ENCODE assay signal across 9 cellular contexts in genomic region chr21:45556302-45556644, GRCh38. TPM values are rescaled to one million over a fixed set of nuclear protein-coding genes. Genes with fewer than 3 reads are reported as not detected.
DNase-seq lines count a peak whose midpoint lies in the region; ATAC-seq and TF ChIP-seq lines count a peak whose summit lies in the region.
"Had no signal": no experiment of that assay in that cellular context is flagged by ENCODE, and none has a peak within 500 bp of the region (broad histone marks: within the 10 kb centered on the region; RNA-seq: fewer than 3 reads in every experiment).

No MANE protein-coding gene starts in this region.

- DNase-seq in HFF-Myc (ENCODE audit: extremely low read depth, low read depth) (no peak), ascending aorta (ENCODE audit: low spot score in 2 of 2) (no peak), mesenchymal stem cell (no peak), thoracic aorta (ENCODE audit: low spot score) (no peak), mucosa of gallbladder (ENCODE audit: low spot score) (no peak), NOMO-1 treated with dmso at 0.1 percent for 144 hours (lab: John Stamatoyannopoulos, UW; ENCODE audit: unreplicated experiment) (no peak)
- DNase-seq in activated CD4-positive, alpha-beta T cell treated with anti-CD3 and anti-CD28 coated beads, Interleukin-2, amount 50 U/mL, for 4 hours, result no peak
- DNase-seq in activated naive CD4-positive, alpha-beta T cell treated with anti-CD3 and anti-CD28 coated beads, Interleukin-2, amount 50 U/mL, for 72 hours (ENCODE audit: low spot score in 2 of 2), result no peak
- DNase-seq: NCI-H1436 treated with DMSO at 0.1 percent for 48 hours had no signal

- H3K79me1 ChIP-seq in mesenchymal stem cell (replicated peaks; ENCODE audit: low read length, poor library complexity, severe bottlenecking), result no peaks in the 10 kb centered on the region

- H3K36me3 ChIP-seq in ascending aorta (no peaks in the 10 kb centered on the region), mesenchymal stem cell (ENCODE audit: control insufficient read depth in 1 of 2, insufficient read depth in 2 of 2, low read depth in 1 of 2, low read length in 2 of 2) (peaks cover 0 to 2% of the 10 kb centered on the region in 2 experiments), thoracic aorta (no peaks in the 10 kb centered on the region)

- no peaks in the 10 kb centered on the region for H3K27me3 ChIP-seq in ascending aorta
- peaks cover 0 to 45% of the 10 kb centered on the region in 2 experiments for H3K27me3 ChIP-seq in mesenchymal stem cell (ENCODE audit: control insufficient read depth in 1 of 2, insufficient read depth in 1 of 2, low read length in 2 of 2)
- H3K27me3 ChIP-seq in thoracic aorta (replicated peaks; ENCODE audit: insufficient read depth), result no peaks in the 10 kb centered on the region

- no peak overlapping the region for H2BK12ac ChIP-seq in mesenchymal stem cell (ENCODE audit: low read length in 2 of 2)

- no peak overlapping the region for H3K4ac ChIP-seq in mesenchymal stem cell (ENCODE audit: low read depth in 1 of 2, low read length in 2 of 2)

- peak overlapping the region; percentile 84 for H3K9ac ChIP-seq in mesenchymal stem cell (ENCODE audit: low read length)

- H3K4me1 ChIP-seq in ascending aorta (no peaks in the 10 kb centered on the region), mesenchymal stem cell (ENCODE audit: control insufficient read depth, insufficient read depth, low read depth, low read length) (peaks cover 26% of the 10 kb centered on the region), thoracic aorta (ENCODE audit: control insufficient read depth in 1 of 2, low read depth in 2 of 2) (no peaks in the 10 kb centered on the region)

- H3K4me3 ChIP-seq in HFF-Myc (replicated peaks; ENCODE audit: low read depth, low read length) (peak overlapping the region; percentile 47), ascending aorta (peak overlapping the region; percentile 65 to 66), mesenchymal stem cell (ENCODE audit: insufficient read depth in 1 of 2, low read depth in 1 of 2, low read length in 2 of 2) (peak overlapping the region in 1 of 2 experiments; percentile 81), thoracic aorta (peak overlapping the region; percentile 87)

- intact Hi-C loops in ascending aorta (cut with DNase I), result loop anchor here (1.0 to 10.0 kb wide), 4 partner anchors 86 to 769 kb away; partner anchors contain the start of genes C21orf58, PCBP3 and PCNT

- no peak overlapping the region for H4K91ac ChIP-seq in mesenchymal stem cell (ENCODE audit: low read length)

- H2BK120ac ChIP-seq in mesenchymal stem cell (ENCODE audit: low read depth, low read length), result no peak overlapping the region

- 58% methylated on average over 6 of the region's 12 CpGs for WGBS in mesenchymal stem cell

- H2BK15ac ChIP-seq in mesenchymal stem cell (ENCODE audit: low read depth, poor library complexity, severe bottlenecking), result no peak overlapping the region

- no peaks in the 10 kb centered on the region for H3K9me3 Mint-ChIP-seq in activated naive CD4-positive, alpha-beta T cell treated with anti-CD3 and anti-CD28 coated beads, Interleukin-2, amount 50 U/mL, for 72 hours

- no peak for ATAC-seq in thoracic aorta (ENCODE audit: insufficient number of reproducible peaks, low FRiP score, low read depth)
- no peak for ATAC-seq in activated naive CD4-positive, alpha-beta T cell treated with anti-CD3 and anti-CD28 coated beads, Interleukin-2, amount 50 U/mL, for 72 hours

- no peak overlapping the region for H2AFZ ChIP-seq in mesenchymal stem cell (ENCODE audit: low read depth, low read length)

- H3K23ac ChIP-seq in mesenchymal stem cell (ENCODE audit: low read length in 2 of 2), result no peak overlapping the region

- no peak overlapping the region for H3K14ac ChIP-seq in mesenchymal stem cell (ENCODE audit: low read length in 2 of 2)

- H3K4me2 ChIP-seq in mesenchymal stem cell (ENCODE audit: low read length, poor library complexity, severe bottlenecking), result peak overlapping the region; percentile 68

- H3K27ac Mint-ChIP-seq in activated naive CD4-positive, alpha-beta T cell treated with anti-CD3 and anti-CD28 coated beads, Interleukin-2, amount 50 U/mL, for 72 hours, result no peak overlapping the region

- H2BK5ac ChIP-seq in mesenchymal stem cell (ENCODE audit: low read depth, low read length, poor library complexity, severe bottlenecking), result no peak overlapping the region

- H3K18ac ChIP-seq in mesenchymal stem cell (ENCODE audit: low read depth in 1 of 2, low read length in 2 of 2), result no peak overlapping the region

- TF ChIP-seq CTCF in HFF-Myc (IDR thresholded peaks at IDR 0.05; ENCODE audit: low read depth, low read length, missing control alignments) (no peak), ascending aorta (IDR thresholded peaks at IDR 0.05) (no peak), thoracic aorta (IDR thresholded peaks at IDR 0.05) (no peak)

- H2AK5ac ChIP-seq in mesenchymal stem cell (ENCODE audit: low read length, severe bottlenecking), result no peak overlapping the region

- H4K8ac ChIP-seq in mesenchymal stem cell (ENCODE audit: low read length), result no peak overlapping the region

- no peaks in the 10 kb centered on the region for H3K36me3 Mint-ChIP-seq in activated naive CD4-positive, alpha-beta T cell treated with anti-CD3 and anti-CD28 coated beads, Interleukin-2, amount 50 U/mL, for 72 hours

- H3K27ac ChIP-seq in ascending aorta (peak overlapping the region; percentile 82), mesenchymal stem cell (ENCODE audit: low read length, poor library complexity, severe bottlenecking) (no peak overlapping the region), thoracic aorta (peak overlapping the region; percentile 45 to 86)

- no peaks in the 10 kb centered on the region for H3K9me3 ChIP-seq in ascending aorta
- H3K9me3 ChIP-seq in mesenchymal stem cell (ENCODE audit: control insufficient read depth, low read length), result no peaks in the 10 kb centered on the region
- H3K9me3 ChIP-seq in thoracic aorta, result no peaks in the 10 kb centered on the region

RNA-seq across cellular contexts. Expression of gene SLC19A1, which starts 14.0 kb away (rescaled TPM):
- 8.4 TPM for total RNA-seq in ascending aorta
- polyA plus RNA-seq in mesenchymal stem cell (2013, experiment 1 of 2), result 7.5 TPM
- polyA plus RNA-seq in mesenchymal stem cell (2013, experiment 2 of 2), result 6.8 TPM
- total RNA-seq in thoracic aorta, result 1 to 10 TPM; 4.7 to 6.1 TPM
- 7.0 TPM for total RNA-seq in mucosa of gallbladder
- total RNA-seq in activated naive CD4-positive, alpha-beta T cell treated with anti-CD3 and anti-CD28 coated beads, Interleukin-2, amount 50 U/mL, for 72 hours, result 10 to 100 TPM; 24.9 to 62.5 TPM
